Comparison of ENCODE assay signal across 1 cellular context in genomic region chr5:177351392-177352329, GRCh38.
TF ChIP-seq lines count a peak whose summit lies in the region.

LMAN2 (minus strand) TSS chr5:177351668; CDS start chr5:177351647, 21 bp downstream.

TF ChIP-seq in HepG2, 621 proteins besides CTCF, POLR2A, EP300 and RAD21 (continued from another document and continues in another):
- no peak for TF ChIP-seq DDIT3 (CRISPR knock-in tag; IDR thresholded peaks at IDR 0.05)
- TF ChIP-seq MXI1 (IDR thresholded peaks at IDR 0.05; ENCODE audit: borderline replicate concordance, low read depth, low read length): peak; percentile 26; the same call in 1 of the 3 replicates
- no peak for TF ChIP-seq HNF1A (IDR thresholded peaks at IDR 0.05; ENCODE audit: low read depth)
- TF ChIP-seq HNF1A (CRISPR knock-in tag; IDR thresholded peaks at IDR 0.05; ENCODE audit: borderline replicate concordance): peak; percentile 53; the same call in 1 of the 2 replicates
- peak; percentile 88 for TF ChIP-seq SIN3A (IDR thresholded peaks at IDR 0.05; ENCODE audit: borderline replicate concordance, low read depth, low read length)
- TF ChIP-seq ZNF225 (CRISPR knock-in tag; IDR thresholded peaks at IDR 0.05): no peak
- TF ChIP-seq ZBTB14 (CRISPR knock-in tag; IDR thresholded peaks at IDR 0.05): 0 out of 2 replicates have a peak, but pooled peaks have one; percentile 52
- peak; percentile 25; the same call in 1 of the 2 replicates for TF ChIP-seq ZKSCAN8 (CRISPR knock-in tag; IDR thresholded peaks at IDR 0.05; ENCODE audit: borderline replicate concordance)
- TF ChIP-seq KLF12 (CRISPR knock-in tag; IDR thresholded peaks at IDR 0.05; ENCODE audit: borderline replicate concordance): no peak; the same call in 1 of the 2 replicates
- no peak for TF ChIP-seq HOXA7 (CRISPR knock-in tag; IDR thresholded peaks at IDR 0.05)
- 0 out of 2 replicates have a peak, but pooled peaks have one; percentile 34 for TF ChIP-seq ZNF503 (CRISPR knock-in tag; IDR thresholded peaks at IDR 0.05)
- TF ChIP-seq SP1 (IDR thresholded peaks at IDR 0.05): no peak
- peak; percentile 59 for TF ChIP-seq SP1 (CRISPR knock-in tag; IDR thresholded peaks at IDR 0.05)
- TF ChIP-seq ZNF296 (CRISPR knock-in tag; conservative IDR thresholded peaks at IDR 0.05): no peak
- TF ChIP-seq ATM (IDR thresholded peaks at IDR 0.05; ENCODE audit: borderline replicate concordance): no peak
- TF ChIP-seq ZC3H13 (CRISPR knock-in tag; IDR thresholded peaks at IDR 0.05): 0 out of 2 replicates have a peak, but pooled peaks have one; percentile 31
- no peak for TF ChIP-seq PPARG (CRISPR knock-in tag; conservative IDR thresholded peaks at IDR 0.05)
- no peak for TF ChIP-seq NFATC3 (CRISPR knock-in tag; IDR thresholded peaks at IDR 0.05)
- peak; percentile 36; the same call in 1 of the 2 replicates for TF ChIP-seq ZBED4 (CRISPR knock-in tag; IDR thresholded peaks at IDR 0.05; ENCODE audit: borderline replicate concordance)
- no peak for TF ChIP-seq MTA1 (CRISPR knock-in tag; IDR thresholded peaks at IDR 0.05; ENCODE audit: borderline replicate concordance)
- peak; percentile 79 for TF ChIP-seq ZMYM4 (CRISPR knock-in tag; IDR thresholded peaks at IDR 0.05)
- no peak for TF ChIP-seq ZNF382 (CRISPR knock-in tag; IDR thresholded peaks at IDR 0.05; ENCODE audit: borderline replicate concordance)
- no peak for TF ChIP-seq ZNF121 (CRISPR knock-in tag; IDR thresholded peaks at IDR 0.05)
- peak; percentile 92 for TF ChIP-seq GMEB1 (CRISPR knock-in tag; IDR thresholded peaks at IDR 0.05; ENCODE audit: borderline replicate concordance)
- TF ChIP-seq ZSCAN29 (CRISPR knock-in tag; conservative IDR thresholded peaks at IDR 0.05): 0 out of 2 replicates have a peak, but pooled peaks have one; percentile 25
- TF ChIP-seq TEAD2 (CRISPR knock-in tag; IDR thresholded peaks at IDR 0.05): no peak
- no peak for TF ChIP-seq ZNF318 (CRISPR knock-in tag; IDR thresholded peaks at IDR 0.05)
- TF ChIP-seq ZBTB46 (CRISPR knock-in tag; IDR thresholded peaks at IDR 0.05; ENCODE audit: borderline replicate concordance): no peak
- no peak for TF ChIP-seq ZNF713 (CRISPR knock-in tag; IDR thresholded peaks at IDR 0.05)
- peak; percentile 98 for TF ChIP-seq KAT8 (CRISPR knock-in tag; IDR thresholded peaks at IDR 0.05)
- TF ChIP-seq ZNF562 (CRISPR knock-in tag; IDR thresholded peaks at IDR 0.05; ENCODE audit: borderline replicate concordance): no peak
- no peak; the same call in 1 of the 2 replicates for TF ChIP-seq TP53 (CRISPR knock-in tag; conservative IDR thresholded peaks at IDR 0.05)
- TF ChIP-seq ZFP62 (CRISPR knock-in tag; IDR thresholded peaks at IDR 0.05): no peak
- no peak for TF ChIP-seq NPAS2 (CRISPR knock-in tag; IDR thresholded peaks at IDR 0.05; ENCODE audit: borderline replicate concordance)
- TF ChIP-seq YY1 (IDR thresholded peaks at IDR 0.05; ENCODE audit: insufficient read depth, insufficient replicate concordance, low read depth, low read length): peak; percentile 95
